35 cellular contexts compared by ENCODE assay signal in genomic region chr7:71332226-71332625, GRCh38.
"Had no signal": no experiment of that assay in that cellular context is flagged by ENCODE, and none has a peak within 500 bp of the region (broad histone marks: within the 10 kb centered on the region; RNA-seq: fewer than 3 reads in every experiment).

No MANE protein-coding gene starts in this region.

- H3K9me3 ChIP-seq: MG63 had no signal

- H3K4me3 ChIP-seq: MG63 had no signal

- H3K36me3 ChIP-seq: MG63 had no signal

- DNase-seq: Karpas-422, Kasumi-1, MG63, MM.1S, MV-4-11, NCI-H1048, NCI-H1092, NCI-H1092 treated with DMSO at 0.1 percent for 48 hours, NCI-H1105, NCI-H1105 treated with DMSO at 0.1 percent for 48 hours, NCI-H1417, NCI-H1417 treated with DMSO at 0.1 percent for 48 hours, NCI-H1436, NCI-H1436 treated with DMSO at 0.1 percent for 48 hours, NCI-H146, NCI-H1694, NCI-H1694 treated with DMSO at 0.1 percent for 48 hours, NCI-H187, NCI-H187 treated with DMSO at 0.1 percent for 48 hours, NCI-H1930, NCI-H2029, NCI-H2029 treated with DMSO at 0.1 percent for 48 hours, NCI-H2081, NCI-H2081 treated with DMSO at 0.1 percent for 48 hours, NCI-H2107, NCI-H2171, NCI-H2171 treated with DMSO at 0.1 percent for 48 hours, NCI-H2227 treated with DMSO at 0.1 percent for 48 hours, NCI-H226, NCI-H345, NCI-H446, NCI-H446 treated with DMSO at 0.1 percent for 48 hours, NCI-H510A, NCI-H510A treated with DMSO at 0.1 percent for 48 hours, NCI-H524 had no signal

- H3K27me3 ChIP-seq: MG63 had no signal
